8 cellular contexts compared by ENCODE assay signal in genomic region chr6:106163966-106164877, GRCh38.
A peak's percentile ranks its signal among the peaks of the same experiment; 100 is the strongest.
DNase-seq lines count a peak whose midpoint lies in the region; ATAC-seq and TF ChIP-seq lines count a peak whose summit lies in the region.

No MANE protein-coding gene starts in this region.

- peak overlapping the region; percentile 77 for H3K4ac ChIP-seq in IMR-90 (ENCODE audit: low read depth, low read length)

- CTCF ChIA-PET in CD4-positive, alpha-beta memory T cell (lab: Charles Lee; ENCODE audit: partially characterized antibody), result interaction anchor here (0.8 to 2.7 kb wide), 18 partner anchors 9 to 172 kb away, joined by 3 to 16 read pairs (median 5); no protein-coding TSS in a partner anchor
- CTCF ChIA-PET in IMR-90 (lab: Yijun Ruan, JAX), result interaction anchor here (0.8 to 1.5 kb wide), 3 partner anchors 57 to 681 kb away, joined by 3 to 4 read pairs (median 4); no protein-coding TSS in a partner anchor

- H3K9me1 ChIP-seq in IMR-90 (ENCODE audit: insufficient read depth, low read length), result peaks cover 24% of the 10 kb centered on the region

- H4K8ac ChIP-seq in IMR-90 (ENCODE audit: low read depth in 2 of 2, low read length in 2 of 2), result peak overlapping the region; percentile 72 to 91

- peak overlapping the region; percentile 67 for H3K4me2 ChIP-seq in IMR-90 (ENCODE audit: low read depth, low read length)

- H3K56ac ChIP-seq in IMR-90 (ENCODE audit: extremely low read depth, insufficient read depth, low read length), result peak overlapping the region; percentile 26; the same call in 1 of the 2 replicates

- peaks cover 30 to 51% (median 42%) of the 10 kb centered on the region in 4 donors for H3K4me1 Mint-ChIP-seq in CD4-positive, alpha-beta memory T cell

- H2AK9ac ChIP-seq in IMR-90 (replicated peaks; ENCODE audit: low read depth, low read length, poor library complexity), result peak overlapping the region; percentile 56

- whole genome bisulfite sequencing in IMR-90 (ENCODE audit: extremely low coverage in 2 of 2, insufficient read length in 1 of 2), 2 experiments, result 90% methylated on average over 2 of the region's 17 CpGs; no CpG with 5 or more reads in 1 of the 2 experiments

- no peaks in the 10 kb centered on the region for H4K20me1 ChIP-seq in IMR-90 (ENCODE audit: insufficient read depth, low read length)

- peak overlapping the region; percentile 90 for H2AFZ ChIP-seq in IMR-90 (replicated peaks; ENCODE audit: low read length, poor library complexity)

- H3K14ac ChIP-seq in IMR-90 (replicated peaks; ENCODE audit: low read depth, low read length), result peak overlapping the region; percentile 45

- H3K36me3 Mint-ChIP-seq in CD4-positive, alpha-beta memory T cell, result peaks cover 0 to 3% of the 10 kb centered on the region in 2 donors

- H2BK20ac ChIP-seq in IMR-90 (ENCODE audit: low read depth, low read length), result peak overlapping the region; percentile 94

- H3K18ac ChIP-seq in IMR-90 (ENCODE audit: low read depth, low read length), result peak overlapping the region; percentile 80

- peaks cover 32% of the 10 kb centered on the region for H3K4me1 ChIP-seq in CD4-positive, alpha-beta memory T cell (ENCODE audit: insufficient read depth, low read length)
- H3K4me1 ChIP-seq in IMR-90 (ENCODE audit: control insufficient read depth, insufficient read depth, low read length) (peaks cover 20% of the 10 kb centered on the region), right atrium auricular region (no peaks in the 10 kb centered on the region), BE2C (no peaks in the 10 kb centered on the region)

- no peaks in the 10 kb centered on the region for H3K27me3 Mint-ChIP-seq in CD4-positive, alpha-beta memory T cell

- peak overlapping the region; percentile 92; the same call in 2 of the 3 replicates for H2BK15ac ChIP-seq in IMR-90 (ENCODE audit: low read depth, low read length)

- no peaks in the 10 kb centered on the region for H3K9me3 Mint-ChIP-seq in CD4-positive, alpha-beta memory T cell

- no TSS peak for BruUV-seq in IMR-90 (replicated peaks; lab: Mats Ljungman, UMichigan)

- H2BK120ac ChIP-seq in IMR-90 (ENCODE audit: low read depth, low read length), result peak overlapping the region; percentile 66

- intact Hi-C loops in CD4-positive, alpha-beta memory T cell (cut with micrococcal nuclease), result loop anchor here (2.0 to 5.0 kb wide), 3 partner anchors 33 to 65 kb away; no protein-coding TSS in a partner anchor
- intact Hi-C loops in IMR-90 (cut with micrococcal nuclease), result no loop called here

- H3K27ac ChIP-seq in CD4-positive, alpha-beta memory T cell (ENCODE audit: low read depth, low read length), result peak overlapping the region; percentile 57
- H3K27ac ChIP-seq in IMR-90 (ENCODE audit: insufficient read depth, low read length) (peak overlapping the region; percentile 60), right atrium auricular region (peak overlapping the region; percentile 40 to 49)

- ATAC-seq in GM21360 (IDR thresholded peaks at IDR 0.05; ENCODE audit: unreplicated experiment) (peak; percentile 49), IMR-90 (ENCODE audit: low read depth) (peak; percentile 67)

- no peaks in the 10 kb centered on the region for H3K79me1 ChIP-seq in IMR-90 (ENCODE audit: low read depth in 1 of 2, low read length in 2 of 2)

- H2BK5ac ChIP-seq in IMR-90 (ENCODE audit: low read depth, low read length, poor library complexity, severe bottlenecking), result peak overlapping the region; percentile 80

- peak overlapping the region; percentile 54 to 78 (median 68) for H3K4me3 Mint-ChIP-seq in CD4-positive, alpha-beta memory T cell

- peak overlapping the region in 1 of 2 donors; percentile 27 for H3K4me3 ChIP-seq in CD4-positive, alpha-beta memory T cell (ENCODE audit: low read length in 2 of 2)
- H3K4me3 ChIP-seq in IMR-90 (ENCODE audit: insufficient read depth, low read depth, low read length), result no peak overlapping the region
- H3K4me3 ChIP-seq in right atrium auricular region, result no peak overlapping the region
- no peak overlapping the region for H3K4me3 ChIP-seq in BE2C (ENCODE audit: low read depth, low read length)

- 0 out of 2 replicates have a peak overlapping the region, but pooled peaks have one; percentile 21 for H3K9ac ChIP-seq in IMR-90 (ENCODE audit: low read depth, low read length)

- H3K27ac Mint-ChIP-seq in CD4-positive, alpha-beta memory T cell, result peak overlapping the region; percentile 74 to 98 (median 93)

- no peaks in the 10 kb centered on the region for H3K9me3 ChIP-seq in CD4-positive, alpha-beta memory T cell (ENCODE audit: control insufficient read depth in 1 of 2, low read length in 2 of 2)
- no peaks in the 10 kb centered on the region for H3K9me3 ChIP-seq in IMR-90 (ENCODE audit: control insufficient read depth, insufficient read depth, low read length)
- H3K9me3 ChIP-seq in right atrium auricular region, result no peaks in the 10 kb centered on the region
- H3K9me3 ChIP-seq in BE2C, result no peaks in the 10 kb centered on the region

- no peak for TF ChIP-seq RAD21 in IMR-90 (IDR thresholded peaks at IDR 0.05; ENCODE audit: low read length)

- peak overlapping the region; percentile 85 for H3K23ac ChIP-seq in IMR-90 (ENCODE audit: low read depth, low read length)

- peak overlapping the region; percentile 81 for H4K91ac ChIP-seq in IMR-90 (ENCODE audit: insufficient read depth, low read depth, low read length)

- TF ChIP-seq CTCF in IMR-90 (conservative IDR thresholded peaks at IDR 0.05; ENCODE audit: low read depth, low read length), result no peak
- no peak for TF ChIP-seq CTCF in right atrium auricular region (IDR thresholded peaks at IDR 0.05)
- TF ChIP-seq CTCF in BE2C (IDR thresholded peaks at IDR 0.05; ENCODE audit: low read depth, low read length), result no peak

- peak overlapping the region; percentile 86 for H2AK5ac ChIP-seq in IMR-90 (ENCODE audit: low read depth, low read length)

- H4K5ac ChIP-seq in IMR-90 (ENCODE audit: low read depth, low read length), result peak overlapping the region; percentile 77

- H3K36me3 ChIP-seq in CD4-positive, alpha-beta memory T cell (ENCODE audit: insufficient read depth, low read length), result no peaks in the 10 kb centered on the region
- no peaks in the 10 kb centered on the region for H3K36me3 ChIP-seq in IMR-90 (ENCODE audit: control insufficient read depth, insufficient read depth, low read length)
- H3K36me3 ChIP-seq in right atrium auricular region, result no peaks in the 10 kb centered on the region
- no peaks in the 10 kb centered on the region for H3K36me3 ChIP-seq in BE2C

- H3K27me3 ChIP-seq in CD4-positive, alpha-beta memory T cell (ENCODE audit: insufficient read depth, low read length), result no peaks in the 10 kb centered on the region
- H3K27me3 ChIP-seq in IMR-90 (ENCODE audit: control insufficient read depth, insufficient read depth, low read length) (no peaks in the 10 kb centered on the region), right atrium auricular region (no peaks in the 10 kb centered on the region), BE2C (no peaks in the 10 kb centered on the region)

- TF ChIP-seq POLR2A in IMR-90 (IDR thresholded peaks at IDR 0.05; ENCODE audit: low read depth, low read length), result no peak

- POLR2A ChIA-PET in CD4-positive, alpha-beta memory T cell (lab: Charles Lee; ENCODE audit: partially characterized antibody), result interaction anchor here (0.6 to 3.0 kb wide), 29 partner anchors 9 to 356 kb away, joined by 3 to 39 read pairs (median 6); partner anchors contain the start of gene PRDM1
- POLR2A ChIA-PET in IMR-90 (lab: Charles Lee; ENCODE audit: unreplicated experiment), result no interaction called here

- dilution Hi-C loops in IMR-90 (cut with HindIII; ENCODE audit: low sequenced_read_pairs, unreplicated experiment), result no loop called here

- peak; percentile 30 to 51 (median 40) for DNase-seq in CD4-positive, alpha-beta memory T cell
- peak; percentile 79 for DNase-seq in IMR-90
- DNase-seq in activated T-cell treated with anti-CD3 and anti-CD28 coated beads, Interleukin-2, amount 50 U/mL, for 48 hours, result peak; percentile 87 to 88
- peak; percentile 64 for DNase-seq in right atrium auricular region (ENCODE audit: low spot score)
- peak; percentile 77 for DNase-seq in stimulated activated CD4-positive, alpha-beta T cell treated with anti-CD3 and anti-CD28 coated beads, Interleukin-4, amount 100 ng/mL, for 24 hours
- DNase-seq in NCI-H2171 (lab: John Stamatoyannopoulos, UW), result no peak
- no peak for DNase-seq in BE2C

- in situ Hi-C loops in IMR-90 (cut with MboI; ENCODE audit: low sequenced_read_pairs), result no loop called here

TF ChIP-seq in IMR-90, 13 proteins besides CTCF, POLR2A, EP300 and RAD21:
- TF ChIP-seq MAZ (IDR thresholded peaks at IDR 0.05; ENCODE audit: borderline replicate concordance, low read depth, low read length) (no peak), BHLHE40 (IDR thresholded peaks at IDR 0.05; ENCODE audit: low read depth, low read length) (no peak), MAFK (IDR thresholded peaks at IDR 0.05; ENCODE audit: low read depth, low read length) (0 out of 2 replicates have a peak, but pooled peaks have one; percentile 28), NFE2L2 (IDR thresholded peaks at IDR 0.05; ENCODE audit: low read depth, low read length) (peak; percentile 17; the same call in 1 of the 2 replicates), CEBPB (IDR thresholded peaks at IDR 0.05; ENCODE audit: low read depth, low read length) (peak; percentile 94)
TF ChIP-seq in IMR-90: peak in this region for 3.

Comparison
In these comparisons a context has a peak if more than half of its experiments do, and no peak if none do; other contexts are left out.
1. DNase-seq: peak in CD4-positive, alpha-beta memory T cell (5 of 5), IMR-90 (single experiment), activated T-cell treated with anti-CD3 and anti-CD28 coated beads, Interleukin-2, amount 50 U/mL, for 48 hours (2 of 2), right atrium auricular region (single experiment) and stimulated activated CD4-positive, alpha-beta T cell treated with anti-CD3 and anti-CD28 coated beads, Interleukin-4, amount 100 ng/mL, for 24 hours (single experiment); none in NCI-H2171 (single experiment) and BE2C (single experiment).
2. Peak in every context shown above with its lines, with median percentiles within 50 percentile points of each other: H3K27ac ChIP-seq.